In genomic region chr10:103231047-103231551, GRCh38 we compare ENCODE assay signal across 9 cellular contexts. TPM values are rescaled to one million over a fixed set of nuclear protein-coding genes. Genes with fewer than 3 reads are reported as not detected.
DNase-seq lines count a peak whose midpoint lies in the region; ATAC-seq and TF ChIP-seq lines count a peak whose summit lies in the region.
"Had no signal": no experiment of that assay in that cellular context is flagged by ENCODE, and none has a peak within 500 bp of the region (broad histone marks: within the 10 kb centered on the region; RNA-seq: fewer than 3 reads in every experiment).

No MANE protein-coding gene starts in this region.

- no peaks in the 10 kb centered on the region for H3K36me3 ChIP-seq in HCT116 (ENCODE audit: control insufficient read depth in 1 of 2, insufficient read depth in 2 of 2, low read length in 2 of 2)
- H3K36me3 ChIP-seq in iPS-18a (ENCODE audit: control insufficient read depth, low read depth, low read length), result no peaks in the 10 kb centered on the region
- H3K36me3 ChIP-seq in skeletal muscle tissue (ENCODE audit: control insufficient read depth in 3 of 3, insufficient read depth in 3 of 3, low read length in 3 of 3), result no peaks in the 10 kb centered on the region

- H3K36me3 Mint-ChIP-seq in brain, result no peaks in the 10 kb centered on the region
- H3K36me3 Mint-ChIP-seq in activated CD4-positive, alpha-beta memory T cell treated with anti-CD3 and anti-CD28 coated beads for 36 hours, result no peaks in the 10 kb centered on the region

- TF ChIP-seq CTCF in HCT116 (IDR thresholded peaks at IDR 0.05 in 2 of 3, conservative IDR thresholded peaks at IDR 0.05 in 1 of 3; ENCODE audit: borderline replicate concordance in 1 of 3, insufficient read depth in 1 of 3, low read depth in 2 of 3, low read length in 2 of 3), result no peak
- TF ChIP-seq CTCF in brain (conservative IDR thresholded peaks at IDR 0.05), result no peak

- no peaks in the 10 kb centered on the region for H4K20me1 ChIP-seq in HCT116 (ENCODE audit: insufficient read depth)

- peak; percentile 65 for ATAC-seq in HCT116

- no peaks in the 10 kb centered on the region for H3K9me2 ChIP-seq in HCT116 (ENCODE audit: insufficient read depth)

- peak overlapping the region; percentile 2 to 38; a peak in 3 of 4 replicates for H3K4me3 ChIP-seq in HCT116 (replicated peaks in 1 of 2; ENCODE audit: low read depth in 1 of 2, low read length in 2 of 2)
- no peak overlapping the region for H3K4me3 ChIP-seq in iPS-18a (ENCODE audit: low read length)
- H3K4me3 ChIP-seq in skeletal muscle tissue (ENCODE audit: low read length in 3 of 3), result peak overlapping the region in 1 of 3 donors; percentile 6

- TF ChIP-seq RAD21 in HCT116 (IDR thresholded peaks at IDR 0.05; ENCODE audit: low read depth), result no peak; the same call in 1 of the 2 replicates

- no peaks in the 10 kb centered on the region for H3K4me1 Mint-ChIP-seq in brain
- no peaks in the 10 kb centered on the region for H3K4me1 Mint-ChIP-seq in activated CD4-positive, alpha-beta memory T cell treated with anti-CD3 and anti-CD28 coated beads for 36 hours (ENCODE audit: low read depth)

- H3K27ac Mint-ChIP-seq in brain, result peak overlapping the region in 3 of 5 experiments; percentile 72 to 86 (median 79)
- H3K27ac Mint-ChIP-seq in activated CD4-positive, alpha-beta memory T cell treated with anti-CD3 and anti-CD28 coated beads for 36 hours, result no peak overlapping the region

- BruUV-seq in HCT116 (replicated peaks; lab: Mats Ljungman, UMichigan), result no TSS peak

- H3K9me3 Mint-ChIP-seq in brain, result no peaks in the 10 kb centered on the region
- no peaks in the 10 kb centered on the region for H3K9me3 Mint-ChIP-seq in activated CD4-positive, alpha-beta memory T cell treated with anti-CD3 and anti-CD28 coated beads for 36 hours

- no peak overlapping the region for H3K4me3 Mint-ChIP-seq in brain
- H3K4me3 Mint-ChIP-seq in activated CD4-positive, alpha-beta memory T cell treated with anti-CD3 and anti-CD28 coated beads for 36 hours, result no peak overlapping the region

- H3K9ac ChIP-seq in HCT116 (ENCODE audit: low read length) (peak overlapping the region; percentile 47), iPS-18a (ENCODE audit: low read length) (no peak overlapping the region), skeletal muscle tissue (ENCODE audit: low read depth in 1 of 3, low read length in 3 of 3) (peak overlapping the region in 1 of 3 donors; percentile 40)
- H3K9ac ChIP-seq: parathyroid adenoma had no signal

- no peaks in the 10 kb centered on the region for H3K27me3 ChIP-seq in HCT116 (ENCODE audit: insufficient read depth, low read length)
- H3K27me3 ChIP-seq in iPS-18a (ENCODE audit: control insufficient read depth, insufficient read depth, low read length), result no peaks in the 10 kb centered on the region
- H3K27me3 ChIP-seq in skeletal muscle tissue (ENCODE audit: control insufficient read depth in 3 of 3, insufficient read depth in 3 of 3, low read length in 3 of 3), result no peaks in the 10 kb centered on the region

- peak overlapping the region; percentile 69 for H3K4me2 ChIP-seq in HCT116 (ENCODE audit: low read length)

- CTCF ChIA-PET in HCT116 (lab: Charles Lee), result interaction anchor here (0.8 to 3.5 kb wide), 6 partner anchors 8 to 314 kb away, joined by 3 to 27 read pairs (median 6); partner anchors contain the start of gene CNNM2
- CTCF ChIA-PET in activated CD4-positive, alpha-beta memory T cell treated with anti-CD3 and anti-CD28 coated beads for 36 hours (lab: Charles Lee), result interaction anchor here (0.9 to 2.9 kb wide), 3 partner anchors 13 to 329 kb away, joined by 3 to 15 read pairs (median 4); no protein-coding TSS in a partner anchor

- intact Hi-C loops in HCT116 (cut with micrococcal nuclease), result no loop called here
- intact Hi-C loops in activated CD4-positive, alpha-beta memory T cell treated with anti-CD3 and anti-CD28 coated beads for 36 hours (cut with micrococcal nuclease), result no loop called here

- peak overlapping the region; percentile 89 for H3K27ac ChIP-seq in HCT116 (ENCODE audit: low read depth, low read length)
- H3K27ac ChIP-seq in iPS-18a (ENCODE audit: low read length), result peak overlapping the region; percentile 34
- peak overlapping the region; percentile 84 for H3K27ac ChIP-seq in skeletal muscle tissue (ENCODE audit: low read depth, low read length)
- H3K27ac ChIP-seq: parathyroid adenoma had no signal

- RAD21 ChIA-PET in HCT116 (lab: Charles Lee; ENCODE audit: low non-redundant PET in 1 of 2, low total read pairs in 2 of 2, uncharacterized antibody in 2 of 2, unreplicated experiment in 2 of 2), result interaction anchor here (0.6 to 1.5 kb wide), 3 partner anchors 14 to 908 kb away, joined by 3 to 7 read pairs (median 5); no protein-coding TSS in a partner anchor

- TF ChIP-seq POLR2A in HCT116 (IDR thresholded peaks at IDR 0.05; ENCODE audit: borderline replicate concordance, extremely low read depth, insufficient read depth, insufficient read length), result no peak

- no peaks in the 10 kb centered on the region for H3K27me3 Mint-ChIP-seq in brain
- H3K27me3 Mint-ChIP-seq in activated CD4-positive, alpha-beta memory T cell treated with anti-CD3 and anti-CD28 coated beads for 36 hours, result no peaks in the 10 kb centered on the region

- peaks cover 53 to 75% of the 10 kb centered on the region in 2 experiments for H3K4me1 ChIP-seq in HCT116 (ENCODE audit: control insufficient read depth in 1 of 2, insufficient read depth in 2 of 2, low read length in 2 of 2)
- H3K4me1 ChIP-seq in iPS-18a (ENCODE audit: control insufficient read depth, low read depth, low read length), result peaks cover 15% of the 10 kb centered on the region
- peaks cover 14 to 41% (median 30%) of the 10 kb centered on the region in 3 donors for H3K4me1 ChIP-seq in skeletal muscle tissue (ENCODE audit: control insufficient read depth in 3 of 3, insufficient read depth in 3 of 3, low read length in 3 of 3)
- H3K4me1 ChIP-seq: parathyroid adenoma had no signal

- H3K9me3 ChIP-seq in HCT116 (ENCODE audit: control insufficient read depth in 1 of 2, insufficient read depth in 1 of 2, low read depth in 1 of 2, low read length in 2 of 2) (no peaks in the 10 kb centered on the region), iPS-18a (ENCODE audit: control insufficient read depth, low read depth, low read length) (no peaks in the 10 kb centered on the region), skeletal muscle tissue (ENCODE audit: control insufficient read depth in 3 of 3, low read length in 3 of 3) (no peaks in the 10 kb centered on the region)

- H2AFZ ChIP-seq in HCT116 (ENCODE audit: low read depth, low read length, poor library complexity, severe bottlenecking), result peak overlapping the region; percentile 97
- H2AFZ ChIP-seq: parathyroid adenoma had no signal

- H3K79me2 ChIP-seq in HCT116 (ENCODE audit: insufficient read depth, low read length), result no peaks in the 10 kb centered on the region
- H3K79me2 ChIP-seq: parathyroid adenoma had no signal

- POLR2A ChIA-PET in HCT116 (lab: Charles Lee), result interaction anchor here (0.8 to 3.9 kb wide), 8 partner anchors 10 to 53 kb away, joined by 3 to 34 read pairs (median 5); partner anchors contain the start of gene NT5C2
- POLR2A ChIA-PET in activated CD4-positive, alpha-beta memory T cell treated with anti-CD3 and anti-CD28 coated beads for 36 hours (lab: Charles Lee), result no interaction called here

- DNase-seq in HCT116 (ENCODE audit: low read depth, low spot score), result peak; percentile 49
- DNase-seq in NCI-H2196 (lab: John Stamatoyannopoulos, UW; ENCODE audit: unreplicated experiment), result no peak
- DNase-seq in stimulated activated CD8-positive, alpha-beta memory T cell treated with anti-CD3 and anti-CD28 coated beads, Interleukin-4, amount 100 ng/mL, for 48 hours, result no peak
- DNase-seq in activated CD4-positive, alpha-beta memory T cell treated with anti-CD3 and anti-CD28 coated beads for 36 hours, result no peak
- no peak for DNase-seq in activated CD4-positive, CD25-positive, alpha-beta regulatory T cell treated with anti-CD3 and anti-CD28 coated beads, Interleukin-2, amount 50 U/mL, for 72 hours

TF ChIP-seq in HCT116, 20 proteins besides CTCF, POLR2A, EP300 and RAD21 (continues in another document):
- TF ChIP-seq CEBPB (IDR thresholded peaks at IDR 0.05; ENCODE audit: low read depth) (peak; percentile 68; the same call in 1 of the 2 replicates), MAX (IDR thresholded peaks at IDR 0.05) (no peak), ZFX (IDR thresholded peaks at IDR 0.05) (no peak)

RNA-seq across cellular contexts. Expression of gene RPEL1, which starts 14.6 kb away (rescaled TPM):
- total RNA-seq in HCT116 (2021; ENCODE audit: unreplicated experiment), result 0.10 TPM
- 0.03 TPM in 1 of 2 replicates, not detected in the other for polyA plus RNA-seq in HCT116 (2012)
- polyA plus RNA-seq in brain (ENCODE audit: insufficient read depth, low read depth, low replicate concordance), result not detected
- not detected for total RNA-seq in skeletal muscle tissue
- under 1 TPM in 1 of 2 experiments, not detected in 1; 0.10 TPM for total RNA-seq in activated CD4-positive, alpha-beta memory T cell treated with anti-CD3 and anti-CD28 coated beads for 36 hours

RNA-seq across cellular contexts. Expression of gene NT5C2, which starts 38.0 kb away (rescaled TPM):
- total RNA-seq in HCT116 (2021; ENCODE audit: unreplicated experiment), result 63.0 TPM
- polyA plus RNA-seq in HCT116 (2012), result 30.6 and 37.7 TPM in 2 replicates
- 28.8 TPM for polyA plus RNA-seq in brain (ENCODE audit: insufficient read depth, low read depth, low replicate concordance)
- 158 TPM for total RNA-seq in skeletal muscle tissue
- total RNA-seq in activated CD4-positive, alpha-beta memory T cell treated with anti-CD3 and anti-CD28 coated beads for 36 hours, result 10 to 100 TPM; 46.6 to 50.1 TPM

RNA-seq across cellular contexts. Expression of gene INA, which starts 45.8 kb away (rescaled TPM):
- total RNA-seq in HCT116 (2021; ENCODE audit: unreplicated experiment), result not detected
- not detected in 2 replicates for polyA plus RNA-seq in HCT116 (2012)
- polyA plus RNA-seq in brain (ENCODE audit: insufficient read depth, low read depth, low replicate concordance), result 265 TPM
- total RNA-seq in skeletal muscle tissue, result not detected
- total RNA-seq in activated CD4-positive, alpha-beta memory T cell treated with anti-CD3 and anti-CD28 coated beads for 36 hours, result under 1 TPM; 0.14 to 0.15 TPM

Comparison
In these comparisons a context has a peak if more than half of its experiments do, and no peak if none do; other contexts are left out.
1. H3K27ac ChIP-seq: peak in every context shown above with its lines; median percentile 89 in HCT116; 84 in skeletal muscle tissue; 34 in iPS-18a.